Comparison of ENCODE assay signal across 18 cellular contexts in genomic region chr17:32318071-32318470, GRCh38. TPM values are rescaled to one million over a fixed set of nuclear protein-coding genes. Genes with fewer than 3 reads are reported as not detected.
"Had no signal": no experiment of that assay in that cellular context is flagged by ENCODE, and none has a peak within 500 bp of the region (broad histone marks: within the 10 kb centered on the region; RNA-seq: fewer than 3 reads in every experiment).

No MANE protein-coding gene starts in this region.

- H3K9me3 ChIP-seq: esophagus muscularis mucosa, tibial nerve, uterus had no signal

- H3K27ac Mint-ChIP-seq: activated T-cell treated with anti-CD3 and anti-CD28 coated beads, Interleukin-2, amount 50 U/mL, for 24 hours had no signal

- H3K9me3 Mint-ChIP-seq: activated T-cell treated with anti-CD3 and anti-CD28 coated beads, Interleukin-2, amount 50 U/mL, for 24 hours; nephron had no signal

- H3K4me1 Mint-ChIP-seq: nephron had no signal

- DNase-seq: activated CD4-positive, alpha-beta T cell treated with anti-CD3 and anti-CD28 coated beads, Interleukin-2, amount 50 U/mL, for 48 hours; activated CD4-positive, CD25-positive, alpha-beta regulatory T cell treated with anti-CD3 and anti-CD28 coated beads, Interleukin-2, amount 50 U/mL, for 72 hours; activated naive CD4-positive, alpha-beta T cell; activated T-cell treated with anti-CD3 and anti-CD28 coated beads, Interleukin-2, amount 50 U/mL, for 24 hours; hippocampal formation; kidney; left ventricle myocardium superior; mesenchymal stem cell; nucleus accumbens; stimulated activated CD4-positive, alpha-beta T cell treated with anti-CD3 and anti-CD28 coated beads, Interleukin-4, amount 100 ng/mL, for 24 hours; stimulated activated naive CD4-positive, alpha-beta T cell treated with Interleukin-2 at 50 U/mL for 16 hours; substantia nigra; SW 1271; uterus had no signal

- H3K4me3 Mint-ChIP-seq: nephron had no signal

RNA-seq across cellular contexts. Expression of gene RHBDL3, which starts 52.4 kb away (rescaled TPM):
- total RNA-seq: glomerular endothelial cell had no signal
